In genomic region chr2:241180495-241180894, GRCh38 we compare ENCODE assay signal across 2 cellular contexts.
TF ChIP-seq lines count a peak whose summit lies in the region.

No MANE protein-coding gene starts in this region.

TF ChIP-seq in A549, 52 proteins besides CTCF, POLR2A, EP300 and RAD21 (continued from another document):
- no peak for TF ChIP-seq ZSCAN20 (CRISPR knock-in tag; IDR thresholded peaks at IDR 0.05)
- TF ChIP-seq FOSL2 (IDR thresholded peaks at IDR 0.05): no peak
- no peak for TF ChIP-seq FOSL2 (CRISPR knock-in tag; IDR thresholded peaks at IDR 0.05)
- TF ChIP-seq JUNB (IDR thresholded peaks at IDR 0.05): no peak
- TF ChIP-seq MAX (IDR thresholded peaks at IDR 0.05): no peak
- TF ChIP-seq HOXB13 (CRISPR knock-in tag; IDR thresholded peaks at IDR 0.05; ENCODE audit: low read depth): no peak
- TF ChIP-seq KDM1A (IDR thresholded peaks at IDR 0.05; ENCODE audit: low read depth): no peak
- no peak for TF ChIP-seq HEYL (CRISPR knock-in tag; IDR thresholded peaks at IDR 0.05)
- no peak for TF ChIP-seq ZFP36 (IDR thresholded peaks at IDR 0.05; ENCODE audit: borderline replicate concordance, partially characterized antibody)
- TF ChIP-seq USF2 (IDR thresholded peaks at IDR 0.05): no peak
- TF ChIP-seq TFCP2L1 (CRISPR knock-in tag; IDR thresholded peaks at IDR 0.05): no peak
- no peak for TF ChIP-seq NR3C1 (IDR thresholded peaks at IDR 0.05)

TF ChIP-seq in HCT116, 20 proteins besides CTCF, POLR2A, EP300 and RAD21 (continued from another document):
- no peak for TF ChIP-seq EZH2 (IDR thresholded peaks at IDR 0.05)
- TF ChIP-seq ZNF274 (IDR thresholded peaks at IDR 0.05; ENCODE audit: low read depth, low read length): no peak
- TF ChIP-seq SRF (IDR thresholded peaks at IDR 0.05; ENCODE audit: low read depth): no peak
- TF ChIP-seq JUND (IDR thresholded peaks at IDR 0.05): no peak
- no peak for TF ChIP-seq TCF7L2 (IDR thresholded peaks at IDR 0.05; ENCODE audit: borderline replicate concordance, extremely low read depth, insufficient read depth, insufficient read length)
- TF ChIP-seq REST (IDR thresholded peaks at IDR 0.05; ENCODE audit: low read depth): no peak
- no peak for TF ChIP-seq FOSL1 (IDR thresholded peaks at IDR 0.05; ENCODE audit: low read depth)
- TF ChIP-seq CBX3 (IDR thresholded peaks at IDR 0.05; ENCODE audit: low read depth): no peak
- TF ChIP-seq EGR1 (IDR thresholded peaks at IDR 0.05; ENCODE audit: low read depth): no peak
- no peak for TF ChIP-seq CEBPB (IDR thresholded peaks at IDR 0.05; ENCODE audit: low read depth)
- no peak for TF ChIP-seq SIN3A (IDR thresholded peaks at IDR 0.05; ENCODE audit: low read depth)
- no peak for TF ChIP-seq SP1 (IDR thresholded peaks at IDR 0.05; ENCODE audit: low read depth)
TF ChIP-seq in HCT116: peak in this region for 0.
